Comparison of ENCODE assay signal across 8 cellular contexts in the genomic region with DNA sequence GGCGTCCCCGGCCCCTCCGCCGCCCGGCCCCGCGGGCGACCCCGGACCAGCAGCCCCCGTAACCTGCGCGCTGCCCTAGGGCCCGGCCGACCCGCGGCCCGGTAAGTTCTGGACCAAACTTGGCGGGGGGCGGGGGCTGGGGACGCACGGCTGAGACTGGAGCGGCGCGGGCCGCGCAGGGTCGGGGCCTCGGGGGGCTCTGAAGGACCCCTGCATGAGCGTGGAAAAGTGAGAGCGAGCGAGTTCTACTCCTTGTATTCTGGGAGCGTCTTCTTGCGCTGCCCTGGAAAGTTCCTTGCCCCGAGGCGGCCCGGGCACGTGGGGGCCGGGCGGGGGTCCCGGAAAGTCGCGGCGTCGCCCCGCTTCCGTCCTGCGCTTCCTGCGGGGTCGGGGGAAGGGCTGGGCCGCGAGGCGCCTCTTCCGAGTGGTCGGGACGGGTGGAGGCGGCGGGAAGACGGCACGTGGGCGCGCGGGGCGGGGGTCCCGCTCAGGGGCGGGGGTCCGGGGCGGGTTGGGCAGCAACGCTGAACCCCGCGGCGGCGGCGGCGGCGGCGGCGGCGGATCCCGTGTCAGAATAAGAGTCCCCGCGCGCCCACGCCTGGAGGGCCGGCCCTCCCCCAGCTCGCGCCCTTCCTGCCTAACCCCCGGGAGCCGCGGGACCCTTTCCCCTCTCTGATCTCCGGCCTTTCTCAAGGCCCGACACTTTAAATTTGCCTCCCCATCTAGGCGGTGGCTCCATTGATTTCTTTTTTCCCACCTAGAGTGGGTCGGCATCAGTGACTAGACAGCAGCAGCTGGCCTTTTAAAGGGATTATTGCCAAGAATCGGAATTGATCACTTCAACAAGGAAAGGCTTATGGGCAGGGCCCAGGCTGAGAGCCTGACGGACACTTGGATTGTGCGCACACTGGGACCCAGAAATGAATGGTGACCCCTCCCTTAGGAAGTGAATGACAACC. TPM values are rescaled to one million over a fixed set of nuclear protein-coding genes. Genes with fewer than 3 reads are reported as not detected.
DNase-seq lines count a peak whose midpoint lies in the region; ATAC-seq and TF ChIP-seq lines count a peak whose summit lies in the region.

No MANE protein-coding gene starts in this region.

- H3K27me3 Mint-ChIP-seq in activated naive CD4-positive, alpha-beta T cell treated with anti-CD3 and anti-CD28 coated beads, Interleukin-2, amount 10 ng/mL, durations not matched to agents 7 days and 5 days = no peaks in the 10 kb centered on the region

- ATAC-seq in GM18505 (IDR thresholded peaks at IDR 0.05; ENCODE audit: unreplicated experiment) (peak; percentile 28), HG03095 (IDR thresholded peaks at IDR 0.05; ENCODE audit: unreplicated experiment) (peak; percentile 1), psoas muscle (peak in 1 of 4 donors; percentile 15)

- peaks cover 72% of the 10 kb centered on the region for H3K4me1 Mint-ChIP-seq in activated naive CD4-positive, alpha-beta T cell treated with anti-CD3 and anti-CD28 coated beads, Interleukin-2, amount 10 ng/mL, durations not matched to agents 7 days and 5 days

- H3K36me3 ChIP-seq in Peyer's patch (no peaks in the 10 kb centered on the region), left ventricle myocardium inferior (no peaks in the 10 kb centered on the region), psoas muscle (ENCODE audit: insufficient read depth in 1 of 2, low read depth in 1 of 2) (no peaks in the 10 kb centered on the region)

- H3K27ac Mint-ChIP-seq in activated naive CD4-positive, alpha-beta T cell treated with anti-CD3 and anti-CD28 coated beads, Interleukin-2, amount 10 ng/mL, durations not matched to agents 7 days and 5 days = peak overlapping the region; percentile 88

- peak overlapping the region; percentile 83 to 95 (median 90) for H3K4me3 ChIP-seq in Peyer's patch
- H3K4me3 ChIP-seq in left ventricle myocardium inferior = peak overlapping the region; percentile 95
- H3K4me3 ChIP-seq in psoas muscle = peak overlapping the region; percentile 96

- intact Hi-C loops in left ventricle myocardium inferior (cut with micrococcal nuclease) = no loop called here
- intact Hi-C loops in psoas muscle (cut with DNase I) = loop anchor here in 1 of 2 donors (2.0 to 5.0 kb wide), 2 partner anchors 39 to 57 kb away; no protein-coding TSS in a partner anchor

- H3K36me3 Mint-ChIP-seq in activated naive CD4-positive, alpha-beta T cell treated with anti-CD3 and anti-CD28 coated beads, Interleukin-2, amount 10 ng/mL, durations not matched to agents 7 days and 5 days = peaks cover 14% of the 10 kb centered on the region

- H3K9me3 ChIP-seq in Peyer's patch = no peaks in the 10 kb centered on the region
- H3K9me3 ChIP-seq in left ventricle myocardium inferior (replicated peaks) = no peaks in the 10 kb centered on the region
- no peaks in the 10 kb centered on the region for H3K9me3 ChIP-seq in psoas muscle

- H3K4me1 ChIP-seq in Peyer's patch (peaks cover 0 to 29% (median 6%) of the 10 kb centered on the region in 4 donors), left ventricle myocardium inferior (peaks cover 69% of the 10 kb centered on the region), psoas muscle (peaks cover 58% of the 10 kb centered on the region)

- no peaks in the 10 kb centered on the region for H3K9me3 Mint-ChIP-seq in activated naive CD4-positive, alpha-beta T cell treated with anti-CD3 and anti-CD28 coated beads, Interleukin-2, amount 10 ng/mL, durations not matched to agents 7 days and 5 days

- no peaks in the 10 kb centered on the region for H3K27me3 ChIP-seq in Peyer's patch
- no peaks in the 10 kb centered on the region for H3K27me3 ChIP-seq in left ventricle myocardium inferior (ENCODE audit: low read depth)
- H3K27me3 ChIP-seq in psoas muscle (ENCODE audit: insufficient read depth in 3 of 3, low read length in 2 of 3) = no peaks in the 10 kb centered on the region

- TF ChIP-seq CTCF in Peyer's patch (IDR thresholded peaks at IDR 0.05) (no peak), left ventricle myocardium inferior (IDR thresholded peaks at IDR 0.05; ENCODE audit: borderline replicate concordance) (no peak), psoas muscle (IDR thresholded peaks at IDR 0.05) (no peak)

- no peak for TF ChIP-seq POLR2A in GM18505 (IDR thresholded peaks at IDR 0.05; ENCODE audit: borderline replicate concordance, extremely low read depth, insufficient read depth, insufficient read length)
- no peak for TF ChIP-seq POLR2A in Peyer's patch (IDR thresholded peaks at IDR 0.05)

- WGBS in psoas muscle, 3 donors = 0 to 1% (median 1%) methylated on average over 36 to 96 of the region's 96 CpGs

- CTCF ChIA-PET in activated naive CD4-positive, alpha-beta T cell treated with anti-CD3 and anti-CD28 coated beads, Interleukin-2, amount 10 ng/mL, durations not matched to agents 7 days and 5 days (lab: Charles Lee) = interaction anchor here (0.7 to 3.2 kb wide), 5 partner anchors 10 to 205 kb away, joined by 3 to 19 read pairs (median 5); no protein-coding TSS in a partner anchor

- peak overlapping the region; percentile 98 for H3K4me3 Mint-ChIP-seq in activated naive CD4-positive, alpha-beta T cell treated with anti-CD3 and anti-CD28 coated beads, Interleukin-2, amount 10 ng/mL, durations not matched to agents 7 days and 5 days

- H3K27ac ChIP-seq in Peyer's patch (peak overlapping the region; percentile 84 to 95 (median 94)), left ventricle myocardium inferior (replicated peaks) (peak overlapping the region; percentile 92), psoas muscle (peak overlapping the region; percentile 93)

- DNase-seq in Peyer's patch (peak; percentile 56 to 78 (median 70)), left ventricle myocardium inferior (peak; percentile 59), psoas muscle (peak; percentile 62 to 72), OCI-M2 (lab: John Stamatoyannopoulos, UW; ENCODE audit: unreplicated experiment) (no peak), DMS79 (lab: John Stamatoyannopoulos, UW) (no peak)
- peak; percentile 71 for DNase-seq in activated naive CD4-positive, alpha-beta T cell treated with anti-CD3 and anti-CD28 coated beads, Interleukin-2, amount 10 ng/mL, durations not matched to agents 7 days and 5 days

RNA-seq across cellular contexts. Expression of a gene that starts 0.7 kb away (rescaled TPM):
- total RNA-seq in Peyer's patch (10 to 100 TPM; 67.8 to 99.9 (median 79.8) TPM), left ventricle myocardium inferior (24.1 TPM), psoas muscle (10 to 100 TPM; 25.3 to 65.9 (median 55.6) TPM)
- 10 to 100 TPM; 18.5 to 43.4 (median 32.5) TPM for polyA plus RNA-seq in psoas muscle

Comparison
In these comparisons a context has a peak if more than half of its experiments do, and no peak if none do; other contexts are left out.
1. DNase-seq: peak in Peyer's patch (3 of 3), activated naive CD4-positive, alpha-beta T cell treated with anti-CD3 and anti-CD28 coated beads, Interleukin-2, amount 10 ng/mL, durations not matched to agents 7 days and 5 days (single experiment), left ventricle myocardium inferior (single experiment) and psoas muscle (2 of 2); none in OCI-M2 (single experiment) and DMS79 (single experiment).
2. Peak in every context shown above with its lines, with median percentiles within 50 percentile points of each other: H3K27ac ChIP-seq and H3K4me3 ChIP-seq.